21 cellular contexts compared by ENCODE assay signal in the genomic region with DNA sequence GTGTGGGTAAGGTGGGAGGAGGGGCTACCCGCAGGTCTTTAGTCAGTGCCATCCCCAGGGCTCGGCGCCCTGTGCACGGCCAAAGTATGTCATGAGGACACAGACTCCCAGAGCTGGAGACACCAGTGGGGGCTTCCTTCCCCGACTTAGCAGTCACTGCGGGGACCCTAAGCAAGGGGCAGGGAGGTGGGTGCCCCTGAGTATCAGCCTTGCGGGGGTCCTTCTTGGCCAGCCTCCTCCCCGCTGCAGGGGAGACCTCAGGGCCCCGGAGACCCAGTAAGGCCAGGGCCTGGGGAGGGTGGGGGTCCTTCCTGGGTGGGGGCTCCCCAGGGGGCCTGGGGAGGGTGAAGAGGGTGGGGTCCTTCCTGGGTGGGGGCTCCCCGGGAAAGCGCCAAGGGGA.
"Had no signal": no experiment of that assay in that cellular context is flagged by ENCODE, and none has a peak within 500 bp of the region (broad histone marks: within the 10 kb centered on the region; RNA-seq: fewer than 3 reads in every experiment).

No MANE protein-coding gene starts in this region.

- H3K4me3 ChIP-seq: esophagus squamous epithelium, gastroesophageal sphincter had no signal

- H3K9me3 ChIP-seq: esophagus squamous epithelium, gastroesophageal sphincter had no signal

- H3K27me3 ChIP-seq: brain microvascular endothelial cell had no signal

- H3K4me1 ChIP-seq: esophagus squamous epithelium, gastroesophageal sphincter had no signal

- DNase-seq: activated CD4-positive, alpha-beta memory T cell treated with anti-CD3 and anti-CD28 coated beads for 36 hours; activated CD4-positive, alpha-beta T cell treated with anti-CD3 and anti-CD28 coated beads for 48 hours; activated CD4-positive, alpha-beta T cell treated with anti-CD3 and anti-CD28 coated beads, Interleukin-2, amount 50 U/mL, for 1 hour; activated CD4-positive, CD25-positive, alpha-beta regulatory T cell; activated CD4-positive, CD25-positive, alpha-beta regulatory T cell treated with anti-CD3 and anti-CD28 coated beads, Interleukin-2, amount 50 U/mL, for 72 hours; activated CD8-positive, alpha-beta memory T cell treated with anti-CD3 and anti-CD28 coated beads, Interleukin-2, amount 10 ng/mL, durations not matched to agents 7 days and 5 days; activated CD8-positive, alpha-beta T cell treated with anti-CD3 and anti-CD28 coated beads, Interleukin-2, amount 10 ng/mL, durations not matched to agents 7 days and 5 days; activated gamma-delta T cell treated with Interleukin-2 at 50 U/mL for 16 hours; activated naive CD4-positive, alpha-beta T cell treated with anti-CD3 and anti-CD28 coated beads, Interleukin-2, amount 50 U/mL, for 16 hours; activated naive CD4-positive, alpha-beta T cell treated with Interleukin-2 at 50 U/mL for 16 hours; activated T-cell treated with anti-CD3 and anti-CD28 coated beads, Interleukin-2, amount 50 U/mL, for 4 hours; amniotic stem cell; anterior cingulate cortex; brain microvascular endothelial cell; caudate nucleus; effector CD8-positive, alpha-beta T cell; esophagus squamous epithelium; foreskin melanocyte; T-helper 2 cell had no signal

- H3K27ac ChIP-seq: brain microvascular endothelial cell, epithelial cell of prostate, esophagus squamous epithelium, gastroesophageal sphincter had no signal

- H3K36me3 ChIP-seq: brain microvascular endothelial cell, esophagus squamous epithelium, gastroesophageal sphincter had no signal

- ATAC-seq: activated CD8-positive, alpha-beta memory T cell treated with anti-CD3 and anti-CD28 coated beads, Interleukin-2, amount 10 ng/mL, durations not matched to agents 7 days and 5 days; activated CD8-positive, alpha-beta T cell treated with anti-CD3 and anti-CD28 coated beads, Interleukin-2, amount 10 ng/mL, durations not matched to agents 7 days and 5 days; activated T-cell treated with anti-CD3 and anti-CD28 coated beads, Interleukin-2, amount 50 U/mL, for 4 hours; gastroesophageal sphincter had no signal
